In the genomic region with DNA sequence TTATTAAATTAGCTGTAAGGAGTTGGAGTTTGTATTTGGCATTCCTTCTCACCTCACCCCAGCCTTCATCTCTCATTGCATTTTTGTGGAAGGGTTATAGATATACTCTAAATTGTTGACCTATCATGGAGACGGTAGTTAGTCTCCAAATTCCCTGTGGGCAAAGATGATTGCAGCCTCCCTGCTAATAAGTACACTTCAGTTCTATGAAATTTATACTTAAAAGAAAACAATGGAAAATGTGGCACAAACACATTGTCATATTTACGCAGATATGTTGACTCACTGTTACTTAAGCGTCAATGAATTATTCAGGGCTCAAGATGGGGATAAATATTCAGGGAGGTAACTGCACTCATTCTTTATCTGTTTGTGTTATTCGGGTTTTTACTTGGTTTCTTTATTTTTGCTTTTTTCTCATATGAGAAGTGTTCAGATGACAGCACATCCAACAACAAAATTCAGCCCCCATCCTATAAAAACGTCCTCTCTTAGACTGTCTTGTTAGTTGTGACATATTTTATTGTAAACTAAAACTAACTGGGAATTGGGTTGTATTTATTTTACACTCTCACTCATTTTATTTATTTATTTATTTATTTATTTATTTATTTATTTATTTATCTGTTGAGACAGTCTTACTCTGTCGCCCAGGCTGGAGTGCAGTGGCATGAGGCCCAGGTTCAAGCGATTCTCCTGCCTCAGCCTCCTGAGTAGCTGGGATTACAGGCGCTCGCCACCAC, we compare ENCODE assay signal across 16 cellular contexts. TPM values are rescaled to one million over a fixed set of nuclear protein-coding genes. Genes with fewer than 3 reads are reported as not detected.
DNase-seq lines count a peak whose midpoint lies in the region; ATAC-seq, FAIRE-seq and TF ChIP-seq lines count a peak whose summit lies in the region.
"Had no signal": no experiment of that assay in that cellular context is flagged by ENCODE, and none has a peak within 500 bp of the region (broad histone marks: within the 10 kb centered on the region; RNA-seq: fewer than 3 reads in every experiment).

No MANE protein-coding gene starts in this region.

- H3K4me2 ChIP-seq in GM23248 (ENCODE audit: unreplicated experiment) (peak overlapping the region; percentile 70), PC-3 (ENCODE audit: low read length) (peak overlapping the region; percentile 46), osteoblast (ENCODE audit: insufficient read depth, low read length) (peak overlapping the region; percentile 68)

- FAIRE-seq in urothelium cell line (lab: Jason Lieb, UNC), result no peak

- WGBS in GM23248 (ENCODE audit: low coverage in 1 of 2, low lambda C conversion rate in 2 of 2, missing lambda C conversion rate in 2 of 2), 2 experiments, result 90 to 91% methylated on average over 9 of the region's 9 CpGs

- POLR2A ChIA-PET in PC-3 (lab: Charles Lee; ENCODE audit: unreplicated experiment), result no interaction called here

- H3K4me3 Mint-ChIP-seq in chondrocyte (ENCODE audit: unreplicated experiment), result peak overlapping the region; percentile 36
- no peak overlapping the region for H3K4me3 Mint-ChIP-seq in Calu3 (ENCODE audit: low read depth, unreplicated experiment)

- in situ Hi-C loops in GM23248 (cut with MboI), result no loop called here

- H3K4me1 Mint-ChIP-seq in chondrocyte (ENCODE audit: low read depth) (peaks cover 37% of the 10 kb centered on the region), Calu3 (ENCODE audit: low read depth, unreplicated experiment) (no peaks in the 10 kb centered on the region)

- BruUV-seq in PC-3 (replicated peaks; lab: Mats Ljungman, UMichigan), result TSS peak; percentile 27
- no TSS peak for BruUV-seq in Calu3 (replicated peaks; lab: Mats Ljungman, UMichigan)

- TF ChIP-seq CTCF in PC-3 (conservative IDR thresholded peaks at IDR 0.05; ENCODE audit: low read depth, low read length), result no peak
- no peak for TF ChIP-seq CTCF in chondrocyte (IDR thresholded peaks at IDR 0.05)
- no peak for TF ChIP-seq CTCF in osteoblast (IDR thresholded peaks at IDR 0.05; ENCODE audit: extremely low read depth, low read depth, low read length)
- no peak for TF ChIP-seq CTCF in Calu3 (IDR thresholded peaks at IDR 0.05; ENCODE audit: unreplicated experiment)

- CTCF ChIA-PET in PC-3 (lab: Charles Lee), result no interaction called here
- CTCF ChIA-PET in Calu3 (lab: Charles Lee), result no interaction called here

- no peaks in the 10 kb centered on the region for H3K9me3 Mint-ChIP-seq in chondrocyte (ENCODE audit: low read depth)
- no peaks in the 10 kb centered on the region for H3K9me3 Mint-ChIP-seq in Calu3 (ENCODE audit: low read depth, unreplicated experiment)
- H3K9me3 Mint-ChIP-seq: activated naive CD4-positive, alpha-beta T cell treated with anti-CD3 and anti-CD28 coated beads, Interleukin-2, amount 50 U/mL, for 72 hours had no signal

- H4K20me1 ChIP-seq in GM23248 (ENCODE audit: insufficient read depth), result no peaks in the 10 kb centered on the region
- H4K20me1 ChIP-seq in PC-3 (ENCODE audit: low read length), result no peaks in the 10 kb centered on the region
- no peaks in the 10 kb centered on the region for H4K20me1 ChIP-seq in osteoblast (ENCODE audit: insufficient read depth, low read length)

- intact Hi-C loops in PC-3 (cut with micrococcal nuclease) (loop anchor here (5.0 kb wide), 1 partner anchor 46 kb away; no protein-coding TSS in a partner anchor), sciatic nerve (cut with DNase I) (no loop called here), Calu3 (cut with micrococcal nuclease; ENCODE audit: unreplicated experiment) (no loop called here)

- H3K27ac Mint-ChIP-seq in chondrocyte (ENCODE audit: unreplicated experiment) (peak overlapping the region; percentile 93), Calu3 (ENCODE audit: unreplicated experiment) (no peak overlapping the region)
- H3K27ac Mint-ChIP-seq: activated naive CD4-positive, alpha-beta T cell treated with anti-CD3 and anti-CD28 coated beads, Interleukin-2, amount 50 U/mL, for 72 hours had no signal

- H3K9me3 ChIP-seq in GM23248 (ENCODE audit: low read depth) (no peaks in the 10 kb centered on the region), PC-3 (ENCODE audit: low read length) (no peaks in the 10 kb centered on the region), osteoblast (ENCODE audit: low read depth, low read length) (no peaks in the 10 kb centered on the region)
- H3K9me3 ChIP-seq: mucosa of descending colon, neutrophil had no signal

- no peaks in the 10 kb centered on the region for H3K36me3 Mint-ChIP-seq in chondrocyte (ENCODE audit: low read depth)
- no peaks in the 10 kb centered on the region for H3K36me3 Mint-ChIP-seq in Calu3 (ENCODE audit: insufficient read depth, unreplicated experiment)
- H3K36me3 Mint-ChIP-seq: activated naive CD4-positive, alpha-beta T cell treated with anti-CD3 and anti-CD28 coated beads, Interleukin-2, amount 50 U/mL, for 72 hours had no signal

- H3K27me3 ChIP-seq in GM23248 (replicated peaks; ENCODE audit: insufficient read depth), result no peaks in the 10 kb centered on the region
- H3K27me3 ChIP-seq in PC-3 (ENCODE audit: low read length), result no peaks in the 10 kb centered on the region
- no peaks in the 10 kb centered on the region for H3K27me3 ChIP-seq in osteoblast (ENCODE audit: insufficient read depth, low read length)
- H3K27me3 ChIP-seq: neutrophil had no signal

- H3K27me3 Mint-ChIP-seq in chondrocyte (ENCODE audit: low read depth) (no peaks in the 10 kb centered on the region), Calu3 (ENCODE audit: unreplicated experiment) (no peaks in the 10 kb centered on the region)

- H3K9ac ChIP-seq in GM23248 (no peak overlapping the region), PC-3 (ENCODE audit: low read length) (peak overlapping the region; percentile 64)

- peaks cover 23% of the 10 kb centered on the region; the same call in 1 of the 2 replicates for H3F3A ChIP-seq in GM23248 (ENCODE audit: insufficient read depth)
- H3F3A ChIP-seq in PC-3 (ENCODE audit: low read length, unreplicated experiment), result peaks cover 4% of the 10 kb centered on the region

- no peaks in the 10 kb centered on the region for H3K79me2 ChIP-seq in GM23248 (ENCODE audit: insufficient read depth)
- H3K79me2 ChIP-seq in PC-3 (ENCODE audit: low read length), result no peaks in the 10 kb centered on the region
- H3K79me2 ChIP-seq in osteoblast (ENCODE audit: insufficient read depth, low read length), result no peaks in the 10 kb centered on the region

- ATAC-seq in PC-3, result peak; percentile 35
- no peak for ATAC-seq in sciatic nerve
- ATAC-seq: mucosa of descending colon had no signal

- H2AFZ ChIP-seq in GM23248 (no peak overlapping the region), PC-3 (ENCODE audit: low read length) (peak overlapping the region; percentile 39), osteoblast (ENCODE audit: low read length) (no peak overlapping the region)

- H3K36me3 ChIP-seq in GM23248 (ENCODE audit: low read depth) (no peaks in the 10 kb centered on the region), PC-3 (ENCODE audit: low read depth, low read length) (no peaks in the 10 kb centered on the region), osteoblast (ENCODE audit: insufficient read depth, low read length) (no peaks in the 10 kb centered on the region)
- H3K36me3 ChIP-seq: neutrophil had no signal

- H3K27ac ChIP-seq in GM23248 (peak overlapping the region; percentile 69), PC-3 (ENCODE audit: low read length) (peak overlapping the region; percentile 84), osteoblast (ENCODE audit: low read depth, low read length) (peak overlapping the region; percentile 93)
- H3K27ac ChIP-seq: epithelial cell of prostate, neutrophil had no signal

- H3K9me2 ChIP-seq in GM23248 (ENCODE audit: insufficient read depth), result no peaks in the 10 kb centered on the region
- H3K9me2 ChIP-seq in PC-3 (replicated peaks; ENCODE audit: low read length), result no peaks in the 10 kb centered on the region

- peak overlapping the region; percentile 42; the same call in 1 of the 2 replicates for H3K4me3 ChIP-seq in GM23248
- H3K4me3 ChIP-seq in PC-3 (ENCODE audit: low read length), result 0 out of 2 replicates have a peak overlapping the region, but pooled peaks have one; percentile 10
- H3K4me3 ChIP-seq in osteoblast (ENCODE audit: insufficient read depth, low read length), result peak overlapping the region; percentile 24
- H3K4me3 ChIP-seq: mucosa of descending colon had no signal

- DNase-seq in GM23248 (no peak), PC-3 (peak; percentile 37), chondrocyte (ENCODE audit: low spot score) (no peak), osteoblast (ENCODE audit: insufficient read length, low spot score, missing footprints) (peak; percentile 34), urothelium cell line (ENCODE audit: low spot score) (no peak), sciatic nerve (ENCODE audit: low spot score) (no peak), Calu3 (no peak)
- DNase-seq: activated T-cell treated with anti-CD3 and anti-CD28 coated beads, Interleukin-2, amount 50 U/mL, for 48 hours; dermis blood vessel endothelial cell; glutamatergic neuron; mucosa of descending colon; NCI-H1105; NCI-H526 treated with DMSO at 0.1 percent for 48 hours had no signal

- H3K4me1 ChIP-seq in GM23248 (ENCODE audit: insufficient read depth), result peaks cover 35% of the 10 kb centered on the region
- H3K4me1 ChIP-seq in PC-3 (ENCODE audit: insufficient read depth, low read length), result peaks cover 50% of the 10 kb centered on the region
- peaks cover 25% of the 10 kb centered on the region for H3K4me1 ChIP-seq in osteoblast (ENCODE audit: insufficient read depth, low read length)

RNA-seq across cellular contexts. Expression of a gene that starts 44.2 kb away (rescaled TPM):
- total RNA-seq in GM23248 (2014; rRNA removed; shearing (Covaris generic)), result 14.5 and 17.9 TPM in 2 replicates
- 30.5 and 30.6 TPM in 2 replicates for polyA plus RNA-seq in GM23248 (2016; fragmentation: Nextera tagmentation; extraction: Ambion mirVana)
- 26.7 and 33.5 TPM in 2 replicates for total RNA-seq in PC-3 (2014; rRNA removed)
- total RNA-seq in chondrocyte, result 886 to 1,317 TPM (median 900 TPM) in 3 replicates
- 244 and 254 TPM in 2 replicates for total RNA-seq in osteoblast
- 104 TPM for total RNA-seq in sciatic nerve
- total RNA-seq in Calu3 (2022), result 13.1 and 27.6 TPM in 2 replicates

Comparison
In these comparisons a context has a peak if more than half of its experiments do, and no peak if none do; other contexts are left out.
1. DNase-seq: peak in PC-3 (single experiment) and osteoblast (single experiment); none in GM23248 (single experiment), chondrocyte (single experiment), urothelium cell line (single experiment), sciatic nerve (single experiment) and Calu3 (single experiment).
2. Peak in every context shown above with its lines, with median percentiles within 50 percentile points of each other: H3K27ac ChIP-seq, H3K4me2 ChIP-seq and H3K4me3 ChIP-seq.